In genomic region chr3:16507540-16508241, GRCh38 we compare ENCODE assay signal across 13 cellular contexts. TPM values are rescaled to one million over a fixed set of nuclear protein-coding genes. Genes with fewer than 3 reads are reported as not detected.
A peak's percentile ranks its signal among the peaks of the same experiment; 100 is the strongest.
DNase-seq lines count a peak whose midpoint lies in the region; ATAC-seq lines count a peak whose summit lies in the region.
"Had no signal": no experiment of that assay in that cellular context is flagged by ENCODE, and none has a peak within 500 bp of the region (broad histone marks: within the 10 kb centered on the region; RNA-seq: fewer than 3 reads in every experiment).

No MANE protein-coding gene starts in this region.

- peak overlapping the region; percentile 72 for H3K27ac Mint-ChIP-seq in activated CD4-positive, alpha-beta T cell treated with anti-CD3 and anti-CD28 coated beads, Interleukin-2, amount 10 ng/mL, durations not matched to agents 24 days and 14 days
- H3K27ac Mint-ChIP-seq in activated CD4-positive, alpha-beta T cell treated with anti-CD3 and anti-CD28 coated beads, Interleukin-2, amount 10 ng/mL, durations not matched to agents 7 days and 5 days: no peak overlapping the region
- H3K27ac Mint-ChIP-seq in IgD-negative memory B cell: peak overlapping the region; percentile 4 to 47 (median 11)
- H3K27ac Mint-ChIP-seq in central memory CD8-positive, alpha-beta T cell (ENCODE audit: low read depth): peak overlapping the region; percentile 58
- peak overlapping the region in 1 of 2 donors; percentile 55 for H3K27ac Mint-ChIP-seq in stimulated activated naive CD8-positive, alpha-beta T cell treated with anti-CD3 and anti-CD28 coated beads, Interleukin-15, amount 100 ng/mL, for 72 hours

- DNase-seq in activated CD4-positive, alpha-beta T cell treated with anti-CD3 and anti-CD28 coated beads, Interleukin-2, amount 10 ng/mL, durations not matched to agents 24 days and 14 days: no peak
- DNase-seq in activated CD4-positive, alpha-beta T cell treated with anti-CD3 and anti-CD28 coated beads, Interleukin-2, amount 10 ng/mL, durations not matched to agents 7 days and 5 days: no peak
- no peak for DNase-seq in central memory CD8-positive, alpha-beta T cell (ENCODE audit: low spot score in 2 of 2)
- no peak for DNase-seq in stimulated activated naive CD8-positive, alpha-beta T cell treated with anti-CD3 and anti-CD28 coated beads, Interleukin-15, amount 100 ng/mL, for 72 hours
- DNase-seq in stimulated activated CD4-positive, alpha-beta T cell treated with anti-CD3 and anti-CD28 coated beads, Interleukin-4, amount 100 ng/mL, for 1 hour: no peak
- DNase-seq: anterior cingulate cortex, erythroblast, NCI-H2029 treated with DMSO at 0.1 percent for 48 hours, SW 1271 had no signal

- CTCF ChIA-PET in activated CD4-positive, alpha-beta T cell treated with anti-CD3 and anti-CD28 coated beads, Interleukin-2, amount 10 ng/mL, durations not matched to agents 7 days and 5 days (lab: Charles Lee): no interaction called here

- H3K27me3 Mint-ChIP-seq in activated CD4-positive, alpha-beta T cell treated with anti-CD3 and anti-CD28 coated beads, Interleukin-2, amount 10 ng/mL, durations not matched to agents 24 days and 14 days: no peaks in the 10 kb centered on the region
- H3K27me3 Mint-ChIP-seq in activated CD4-positive, alpha-beta T cell treated with anti-CD3 and anti-CD28 coated beads, Interleukin-2, amount 10 ng/mL, durations not matched to agents 7 days and 5 days: no peaks in the 10 kb centered on the region
- peaks cover 19% of the 10 kb centered on the region for H3K27me3 Mint-ChIP-seq in IgD-negative memory B cell
- H3K27me3 Mint-ChIP-seq in central memory CD8-positive, alpha-beta T cell: no peaks in the 10 kb centered on the region
- no peaks in the 10 kb centered on the region for H3K27me3 Mint-ChIP-seq in stimulated activated naive CD8-positive, alpha-beta T cell treated with anti-CD3 and anti-CD28 coated beads, Interleukin-15, amount 100 ng/mL, for 72 hours

- intact Hi-C loops in activated CD4-positive, alpha-beta T cell treated with anti-CD3 and anti-CD28 coated beads, Interleukin-2, amount 10 ng/mL, durations not matched to agents 24 days and 14 days (cut with micrococcal nuclease): loop anchor here (2.0 kb wide), 1 partner anchor 25 kb away; no protein-coding TSS in a partner anchor

- peak overlapping the region; percentile 66 for H3K4me3 Mint-ChIP-seq in activated CD4-positive, alpha-beta T cell treated with anti-CD3 and anti-CD28 coated beads, Interleukin-2, amount 10 ng/mL, durations not matched to agents 24 days and 14 days
- no peak overlapping the region for H3K4me3 Mint-ChIP-seq in activated CD4-positive, alpha-beta T cell treated with anti-CD3 and anti-CD28 coated beads, Interleukin-2, amount 10 ng/mL, durations not matched to agents 7 days and 5 days
- H3K4me3 Mint-ChIP-seq in IgD-negative memory B cell: peak overlapping the region; percentile 13 to 91 (median 20)
- H3K4me3 Mint-ChIP-seq in central memory CD8-positive, alpha-beta T cell: peak overlapping the region; percentile 62
- H3K4me3 Mint-ChIP-seq in stimulated activated naive CD8-positive, alpha-beta T cell treated with anti-CD3 and anti-CD28 coated beads, Interleukin-15, amount 100 ng/mL, for 72 hours: peak overlapping the region; percentile 45 to 80

- H3K4me1 Mint-ChIP-seq in activated CD4-positive, alpha-beta T cell treated with anti-CD3 and anti-CD28 coated beads, Interleukin-2, amount 10 ng/mL, durations not matched to agents 24 days and 14 days: peaks cover 59% of the 10 kb centered on the region
- H3K4me1 Mint-ChIP-seq in activated CD4-positive, alpha-beta T cell treated with anti-CD3 and anti-CD28 coated beads, Interleukin-2, amount 10 ng/mL, durations not matched to agents 7 days and 5 days: peaks cover 77% of the 10 kb centered on the region
- H3K4me1 Mint-ChIP-seq in IgD-negative memory B cell: peaks cover 51 to 59% (median 58%) of the 10 kb centered on the region in 3 donors
- peaks cover 84% of the 10 kb centered on the region for H3K4me1 Mint-ChIP-seq in central memory CD8-positive, alpha-beta T cell
- H3K4me1 Mint-ChIP-seq in stimulated activated naive CD8-positive, alpha-beta T cell treated with anti-CD3 and anti-CD28 coated beads, Interleukin-15, amount 100 ng/mL, for 72 hours: peaks cover 89% of the 10 kb centered on the region

- no peaks in the 10 kb centered on the region for H3K9me3 Mint-ChIP-seq in activated CD4-positive, alpha-beta T cell treated with anti-CD3 and anti-CD28 coated beads, Interleukin-2, amount 10 ng/mL, durations not matched to agents 24 days and 14 days
- H3K9me3 Mint-ChIP-seq in activated CD4-positive, alpha-beta T cell treated with anti-CD3 and anti-CD28 coated beads, Interleukin-2, amount 10 ng/mL, durations not matched to agents 7 days and 5 days: peaks cover 3% of the 10 kb centered on the region
- H3K9me3 Mint-ChIP-seq in IgD-negative memory B cell: no peaks in the 10 kb centered on the region
- no peaks in the 10 kb centered on the region for H3K9me3 Mint-ChIP-seq in central memory CD8-positive, alpha-beta T cell
- no peaks in the 10 kb centered on the region for H3K9me3 Mint-ChIP-seq in stimulated activated naive CD8-positive, alpha-beta T cell treated with anti-CD3 and anti-CD28 coated beads, Interleukin-15, amount 100 ng/mL, for 72 hours
- H3K9me3 Mint-ChIP-seq: activated T-helper 1 cell treated with anti-CD3 and anti-CD28 coated beads, Interleukin-12 subunit alpha, Interleukin-12 subunit beta, Interleukin-2, Interleukin-4 antibody, amounts not matched to agents 30 ng/mL and 10 ng/mL and 1 ng/mL, durations not matched to agents 14 hours and 24 hours and 36 hours had no signal

- POLR2A ChIA-PET in activated CD4-positive, alpha-beta T cell treated with anti-CD3 and anti-CD28 coated beads, Interleukin-2, amount 10 ng/mL, durations not matched to agents 7 days and 5 days (lab: Charles Lee): no interaction called here

- no peak for ATAC-seq in central memory CD8-positive, alpha-beta T cell (replicated peaks; ENCODE audit: extremely low read depth, poor library complexity, severe bottlenecking)
- ATAC-seq in stimulated activated naive CD8-positive, alpha-beta T cell treated with anti-CD3 and anti-CD28 coated beads, Interleukin-15, amount 100 ng/mL, for 72 hours: no peak
- ATAC-seq in HG03039 (IDR thresholded peaks at IDR 0.05; ENCODE audit: unreplicated experiment): no peak
- no peak for ATAC-seq in HG02798 (IDR thresholded peaks at IDR 0.05; ENCODE audit: poor library complexity, unreplicated experiment)

- peaks cover 56% of the 10 kb centered on the region for H3K36me3 Mint-ChIP-seq in activated CD4-positive, alpha-beta T cell treated with anti-CD3 and anti-CD28 coated beads, Interleukin-2, amount 10 ng/mL, durations not matched to agents 24 days and 14 days (ENCODE audit: low read depth)
- H3K36me3 Mint-ChIP-seq in activated CD4-positive, alpha-beta T cell treated with anti-CD3 and anti-CD28 coated beads, Interleukin-2, amount 10 ng/mL, durations not matched to agents 7 days and 5 days (ENCODE audit: low read depth): peaks cover 55% of the 10 kb centered on the region
- peaks cover 5% of the 10 kb centered on the region for H3K36me3 Mint-ChIP-seq in IgD-negative memory B cell
- H3K36me3 Mint-ChIP-seq in central memory CD8-positive, alpha-beta T cell (ENCODE audit: insufficient read depth): peaks cover 29% of the 10 kb centered on the region

RNA-seq across cellular contexts. Expression of gene RFTN1, which starts 5.8 kb away (rescaled TPM):
- total RNA-seq in activated CD4-positive, alpha-beta T cell treated with anti-CD3 and anti-CD28 coated beads, Interleukin-2, amount 10 ng/mL, durations not matched to agents 24 days and 14 days: 90.6 and 92.4 TPM in 2 replicates
- 10 to 100 TPM; 57.3 to 57.9 TPM for total RNA-seq in activated CD4-positive, alpha-beta T cell treated with anti-CD3 and anti-CD28 coated beads, Interleukin-2, amount 10 ng/mL, durations not matched to agents 7 days and 5 days
- 43.1 TPM for polyA plus RNA-seq in IgD-negative memory B cell
